ENCODE assay signal across 21 cellular contexts in the genomic region with DNA sequence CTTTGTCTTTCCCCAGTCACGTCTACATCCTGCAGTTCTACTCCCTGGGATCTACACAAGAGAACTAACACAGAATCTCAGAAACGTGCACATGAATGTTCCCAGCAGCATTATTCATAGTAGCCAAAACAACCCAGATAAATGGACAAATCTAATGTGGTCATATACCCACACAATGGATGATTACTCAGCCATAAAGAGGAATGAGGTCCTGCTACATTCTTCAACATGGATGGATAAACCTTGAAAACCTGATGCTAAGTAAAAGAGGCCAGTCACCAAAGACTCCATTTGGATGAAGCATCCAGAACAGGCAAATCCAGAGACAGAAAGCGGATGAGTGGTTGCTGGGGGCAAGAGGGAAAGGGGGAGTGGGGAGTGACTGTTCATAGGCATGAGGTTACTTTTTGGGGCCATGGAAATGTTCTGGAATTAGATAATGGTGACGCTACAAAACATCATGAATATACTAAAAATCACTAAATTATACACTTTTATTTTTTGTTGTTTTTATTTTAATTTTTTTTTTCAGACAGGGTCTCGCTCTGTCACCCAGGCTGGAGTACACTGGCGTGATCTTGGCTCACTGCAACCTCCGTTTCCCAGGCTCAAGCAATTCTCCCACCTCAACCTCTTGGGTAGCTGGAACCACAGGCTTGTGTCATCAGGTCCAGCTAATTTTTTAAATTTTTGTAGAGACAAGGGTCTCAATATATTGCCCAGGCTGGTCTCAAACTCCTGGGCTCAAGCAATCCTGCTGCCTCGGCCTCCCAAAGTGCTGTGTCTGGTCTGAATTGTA. TPM values are rescaled to one million over a fixed set of nuclear protein-coding genes. Genes with fewer than 3 reads are reported as not detected.
DNase-seq lines count a peak whose midpoint lies in the region; ATAC-seq and TF ChIP-seq lines count a peak whose summit lies in the region.
"Had no signal": no experiment of that assay in that cellular context is flagged by ENCODE, and none has a peak within 500 bp of the region (broad histone marks: within the 10 kb centered on the region; RNA-seq: fewer than 3 reads in every experiment).

No MANE protein-coding gene starts in this region.

- no peak overlapping the region for H3K4me2 ChIP-seq in neural progenitor cell
- H3K4me2 ChIP-seq: BLaER1 treated with 17β-estradiol and CSF1 and Interleukin-3, amounts not matched to agents 10 nM and 100 nM; SK-N-SH had no signal

- peaks cover 15% of the 10 kb centered on the region for H3K4me1 ChIP-seq in Caco-2
- peaks cover 20% of the 10 kb centered on the region for H3K4me1 ChIP-seq in neural progenitor cell

- H3K9ac ChIP-seq in neural progenitor cell, result no peak overlapping the region
- H3K9ac ChIP-seq: BLaER1 treated with 17β-estradiol and CSF1 and Interleukin-3, amounts not matched to agents 10 nM and 100 nM; SK-N-SH had no signal

- H3K9me3 Mint-ChIP-seq in Caco-2 (ENCODE audit: unreplicated experiment), result no peaks in the 10 kb centered on the region
- H3K9me3 Mint-ChIP-seq in WTC11, result no peaks in the 10 kb centered on the region
- H3K9me3 Mint-ChIP-seq in neural progenitor cell, result no peaks in the 10 kb centered on the region
- H3K9me3 Mint-ChIP-seq: activated CD4-positive, alpha-beta T cell treated with anti-CD3 and anti-CD28 coated beads, Interleukin-2, amount 10 ng/mL, durations not matched to agents 24 days and 14 days; naive thymus-derived CD8-positive, alpha-beta T cell had no signal

- H3K79me2 ChIP-seq in neural progenitor cell (ENCODE audit: low read depth), result no peaks in the 10 kb centered on the region

- H3K27me3 Mint-ChIP-seq in Caco-2 (ENCODE audit: insufficient read depth, unreplicated experiment) (no peaks in the 10 kb centered on the region), WTC11 (ENCODE audit: low read depth) (no peaks in the 10 kb centered on the region), neural progenitor cell (ENCODE audit: insufficient read depth, low read depth) (no peaks in the 10 kb centered on the region)
- H3K27me3 Mint-ChIP-seq: activated CD4-positive, alpha-beta T cell treated with anti-CD3 and anti-CD28 coated beads, Interleukin-2, amount 10 ng/mL, durations not matched to agents 24 days and 14 days; naive thymus-derived CD8-positive, alpha-beta T cell had no signal

- ATAC-seq in WTC11 (no peak), GM21786 (IDR thresholded peaks at IDR 0.05; ENCODE audit: unreplicated experiment) (no peak), left ventricle myocardium superior (no peak)
- ATAC-seq: heart left ventricle; naive thymus-derived CD8-positive, alpha-beta T cell; Panc1 had no signal

- intact Hi-C loops in Caco-2 (cut with micrococcal nuclease; ENCODE audit: unreplicated experiment) (no loop called here), left ventricle myocardium superior (cut with micrococcal nuclease) (no loop called here)

- peaks cover 13% of the 10 kb centered on the region for H3F3A ChIP-seq in neural progenitor cell (ENCODE audit: low read depth)

- DNase-seq in Caco-2 (no peak), WTC11 (ENCODE audit: low spot score) (no peak), epithelial cell of proximal tubule (ENCODE audit: low read depth) (peak; percentile 78), neural progenitor cell (ENCODE audit: low spot score) (no peak), NCI-H1048 (lab: John Stamatoyannopoulos, UW) (no peak), NCI-H510A (lab: John Stamatoyannopoulos, UW) (no peak), left ventricle myocardium superior (no peak)
- DNase-seq: activated CD4-positive, alpha-beta T cell treated with anti-CD3 and anti-CD28 coated beads, Interleukin-2, amount 10 ng/mL, durations not matched to agents 24 days and 14 days; activated naive CD4-positive, alpha-beta T cell; DMS 273 treated with DMSO at 0.1 percent for 48 hours; heart left ventricle; naive thymus-derived CD8-positive, alpha-beta T cell; NCI-H2171; SK-N-SH; stimulated activated CD4-positive, alpha-beta T cell treated with anti-CD3 and anti-CD28 coated beads, Interleukin-12 subunit alpha, Interleukin-12 subunit beta, amount 100 ng/mL, for 4 hours; T1000 had no signal

- no peaks in the 10 kb centered on the region for H3K27me3 ChIP-seq in Caco-2 (replicated peaks; ENCODE audit: control insufficient read depth, insufficient read depth, low read length)
- no peaks in the 10 kb centered on the region for H3K27me3 ChIP-seq in neural progenitor cell
- H3K27me3 ChIP-seq: BLaER1 treated with 17β-estradiol and CSF1 and Interleukin-3, amounts not matched to agents 10 nM and 100 nM; heart left ventricle; tibial nerve had no signal

- CTCF ChIA-PET in Caco-2 (lab: Charles Lee) (interaction anchor here (0.7 to 1.7 kb wide), 2 partner anchors 16 to 32 kb away, joined by 5 read pairs; no protein-coding TSS in a partner anchor), WTC11 (lab: Charles Lee) (interaction anchor here (1.3 kb wide), 1 partner anchor 16 kb away, joined by 14 read pairs; no protein-coding TSS in a partner anchor)

- TF ChIP-seq CTCF in Caco-2 (IDR thresholded peaks at IDR 0.05; ENCODE audit: insufficient read depth in 1 of 2, low read depth in 1 of 2, low read length in 1 of 2, severe bottlenecking in 1 of 2, unreplicated experiment in 1 of 2) (no peak), WTC11 (IDR thresholded peaks at IDR 0.05) (no peak), epithelial cell of proximal tubule (conservative IDR thresholded peaks at IDR 0.05; ENCODE audit: low read depth, low read length) (no peak), neural progenitor cell (IDR thresholded peaks at IDR 0.05) (no peak)

- H3K27ac Mint-ChIP-seq in Caco-2 (ENCODE audit: unreplicated experiment) (peak overlapping the region; percentile 20), WTC11 (peak overlapping the region; percentile 55), neural progenitor cell (peak overlapping the region; percentile 3)
- H3K27ac Mint-ChIP-seq: activated CD4-positive, alpha-beta T cell treated with anti-CD3 and anti-CD28 coated beads, Interleukin-2, amount 10 ng/mL, durations not matched to agents 24 days and 14 days; naive thymus-derived CD8-positive, alpha-beta T cell had no signal

- H3K4me3 ChIP-seq in Caco-2 (ENCODE audit: low read depth, low read length), result no peak overlapping the region
- no peak overlapping the region for H3K4me3 ChIP-seq in epithelial cell of proximal tubule (ENCODE audit: low read depth, low read length)
- H3K4me3 ChIP-seq in neural progenitor cell, result no peak overlapping the region
- H3K4me3 ChIP-seq: BLaER1 treated with 17β-estradiol and CSF1 and Interleukin-3, amounts not matched to agents 10 nM and 100 nM; heart left ventricle; tibial nerve had no signal

- H3K36me3 ChIP-seq in Caco-2 (ENCODE audit: control insufficient read depth, insufficient read depth, low read length) (peaks cover 9% of the 10 kb centered on the region; the same call in 1 of the 2 replicates), neural progenitor cell (peaks cover 3% of the 10 kb centered on the region)

- POLR2A ChIA-PET in Caco-2 (lab: Charles Lee), result no interaction called here
- POLR2A ChIA-PET in WTC11 (lab: Charles Lee), result no interaction called here

- H2AFZ ChIP-seq in neural progenitor cell (replicated peaks), result no peak overlapping the region

- H3K36me3 Mint-ChIP-seq in Caco-2 (ENCODE audit: insufficient read depth, unreplicated experiment) (peaks cover 23% of the 10 kb centered on the region), WTC11 (peaks cover 25% of the 10 kb centered on the region), neural progenitor cell (peaks cover 25% of the 10 kb centered on the region)

- H3K4me1 Mint-ChIP-seq in Caco-2 (ENCODE audit: low read depth, unreplicated experiment) (peaks cover 4% of the 10 kb centered on the region), WTC11 (peaks cover 17% of the 10 kb centered on the region), neural progenitor cell (peaks cover 22% of the 10 kb centered on the region)

- H3K27ac ChIP-seq in neural progenitor cell, result peak overlapping the region; percentile 6
- H3K27ac ChIP-seq: BLaER1 treated with 17β-estradiol and CSF1 and Interleukin-3, amounts not matched to agents 10 nM and 100 nM had no signal

- no peaks in the 10 kb centered on the region for H3K9me3 ChIP-seq in Caco-2
- H3K9me3 ChIP-seq in neural progenitor cell (ENCODE audit: low read depth), result no peaks in the 10 kb centered on the region
- H3K9me3 ChIP-seq: BLaER1 treated with 17β-estradiol and CSF1 and Interleukin-3, amounts not matched to agents 10 nM and 100 nM; heart left ventricle; SK-N-SH; tibial nerve had no signal

- peaks cover 3% of the 10 kb centered on the region for H4K20me1 ChIP-seq in neural progenitor cell (ENCODE audit: low read depth)

- H3K4me3 Mint-ChIP-seq in Caco-2 (ENCODE audit: unreplicated experiment), result no peak overlapping the region
- H3K4me3 Mint-ChIP-seq in WTC11, result no peak overlapping the region
- H3K4me3 Mint-ChIP-seq in neural progenitor cell, result no peak overlapping the region
- H3K4me3 Mint-ChIP-seq: activated CD4-positive, alpha-beta T cell treated with anti-CD3 and anti-CD28 coated beads, Interleukin-2, amount 10 ng/mL, durations not matched to agents 24 days and 14 days; naive thymus-derived CD8-positive, alpha-beta T cell had no signal

- no TSS peak for BruUV-seq in Caco-2 (replicated peaks; lab: Mats Ljungman, UMichigan)

TF ChIP-seq in WTC11, 78 proteins besides CTCF, POLR2A, EP300 and RAD21 (continues in another document):
- TF ChIP-seq IRF1 (CRISPR knock-in tag; IDR thresholded peaks at IDR 0.05), result no peak
- no peak for TF ChIP-seq E2F5 (CRISPR knock-in tag; IDR thresholded peaks at IDR 0.05)

RNA-seq across cellular contexts. Expression of gene DSN1, which starts 50.8 kb away (rescaled TPM):
- 56.9 and 59.2 TPM in 2 replicates for total RNA-seq in Caco-2 (2022)
- 26.0 to 27.0 TPM (median 26.9 TPM) in 3 replicates for total RNA-seq in WTC11 (2021)
- 19.8 and 29.6 TPM in 2 replicates for total RNA-seq in epithelial cell of proximal tubule
- 34.4 and 48.2 TPM in 2 replicates for total RNA-seq in neural progenitor cell (ENCODE audit: low replicate concordance)
- 4.5 TPM for total RNA-seq in left ventricle myocardium superior

RNA-seq across cellular contexts. Expression of gene TLDC2, which starts 51.6 kb away (rescaled TPM):
- total RNA-seq in Caco-2 (2022) (0.14 TPM in 1 of 2 replicates, not detected in the other), WTC11 (2021) (0.09 to 0.25 TPM (median 0.17 TPM) in 3 replicates), epithelial cell of proximal tubule (0.17 and 1.1 TPM in 2 replicates), neural progenitor cell (ENCODE audit: low replicate concordance) (2.4 and 3.8 TPM in 2 replicates), left ventricle myocardium superior (not detected)
- total RNA-seq: activated CD4-positive, alpha-beta T cell treated with anti-CD3 and anti-CD28 coated beads, Interleukin-2, amount 10 ng/mL, durations not matched to agents 24 days and 14 days; heart left ventricle; HT1080; naive thymus-derived CD8-positive, alpha-beta T cell; tibial nerve had no signal

Comparison
In these comparisons a context has a peak if more than half of its experiments do, and no peak if none do; other contexts are left out.
1. H3K27ac Mint-ChIP-seq: peak in every context shown above with its lines; median percentile 55 in WTC11; 20 in Caco-2; 3 in neural progenitor cell.